13 cellular contexts compared by ENCODE assay signal in the genomic region with DNA sequence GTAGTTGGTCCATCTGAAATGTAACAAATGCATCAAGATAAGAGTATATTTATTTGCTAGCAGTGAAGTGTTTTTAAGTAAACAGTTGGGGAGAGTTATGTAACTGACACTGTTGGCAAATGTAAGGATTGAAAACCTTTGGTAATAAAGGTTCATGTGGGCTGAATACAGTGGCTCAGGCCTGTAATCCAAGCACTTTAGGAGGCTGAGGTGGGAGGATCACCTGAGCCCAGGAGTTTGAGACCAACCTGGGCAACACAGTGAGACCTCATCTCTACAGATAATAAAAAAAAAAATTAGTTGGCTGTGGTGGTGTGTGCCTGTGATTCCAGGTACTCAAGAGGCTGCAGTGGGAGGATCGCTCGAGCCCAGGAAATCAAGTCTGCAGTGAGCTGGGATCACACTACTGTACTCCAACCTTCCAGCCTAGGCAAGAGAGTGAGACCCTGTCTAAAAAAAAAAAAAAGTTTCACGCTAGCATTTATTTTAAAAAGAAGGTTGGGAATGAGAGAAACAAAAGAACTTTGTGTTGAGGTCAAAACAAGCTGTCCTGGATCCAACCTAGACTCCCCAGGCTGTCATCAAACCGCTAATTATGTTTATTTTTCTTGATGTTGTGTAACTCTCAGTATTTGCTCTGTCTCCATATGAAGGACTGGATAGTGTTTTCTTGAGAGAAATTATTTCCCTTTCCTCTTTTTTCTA.
"Had no signal": no experiment of that assay in that cellular context is flagged by ENCODE, and none has a peak within 500 bp of the region (broad histone marks: within the 10 kb centered on the region; RNA-seq: fewer than 3 reads in every experiment).

No MANE protein-coding gene starts in this region.

- ATAC-seq: esophagus mucosa, gastroesophageal sphincter, natural killer cell, psoas muscle had no signal

- H3K27ac ChIP-seq: brain microvascular endothelial cell, gastroesophageal sphincter, psoas muscle had no signal

- H3K4me1 ChIP-seq: gastroesophageal sphincter, psoas muscle had no signal

- H3K9me3 ChIP-seq: psoas muscle had no signal

- H3K27me3 ChIP-seq: brain microvascular endothelial cell, gastroesophageal sphincter had no signal

- H3K4me3 ChIP-seq: gastroesophageal sphincter, psoas muscle had no signal

- DNase-seq: activated CD4-positive, alpha-beta T cell treated with anti-CD3 and anti-CD28 coated beads, Interleukin-2, amount 50 U/mL, for 1 hour; activated naive CD4-positive, alpha-beta T cell treated with anti-CD3 and anti-CD28 coated beads, Interleukin-2, amount 50 U/mL, for 16 hours; amniotic stem cell; brain microvascular endothelial cell; endodermal cell; mammary epithelial cell; natural killer cell; nucleus accumbens; psoas muscle; stimulated activated CD4-positive, alpha-beta T cell treated with anti-CD3 and anti-CD28 coated beads, Interleukin-2, amount 100 ng/mL, for 48 hours; stimulated activated naive CD4-positive, alpha-beta T cell treated with Interleukin-2 at 50 U/mL for 16 hours had no signal
